ENCODE assay signal across 35 cellular contexts in the genomic region with DNA sequence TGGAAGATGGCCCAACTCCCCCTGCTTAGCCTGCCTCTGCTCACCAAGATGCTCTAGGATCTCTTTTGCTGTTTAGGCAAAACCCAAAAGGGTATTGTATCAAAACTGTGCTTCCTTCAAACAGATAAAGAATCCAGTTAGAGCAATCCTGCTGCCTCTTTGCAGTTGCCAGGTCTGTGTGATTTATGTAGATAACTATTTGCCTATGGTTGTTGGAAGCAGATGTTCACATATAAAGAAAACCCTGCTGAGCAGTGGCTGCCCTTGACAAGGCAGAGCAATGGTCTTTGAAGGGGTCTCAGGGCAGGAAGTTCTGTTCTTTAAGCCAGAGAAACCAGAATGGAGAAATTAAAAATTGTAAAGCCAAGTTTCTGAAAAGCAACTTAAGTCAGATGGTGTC.
"Had no signal": no experiment of that assay in that cellular context is flagged by ENCODE, and none has a peak within 500 bp of the region (broad histone marks: within the 10 kb centered on the region; RNA-seq: fewer than 3 reads in every experiment).

No MANE protein-coding gene starts in this region.

- H3K9me3 ChIP-seq: MG63 had no signal

- H3K4me3 ChIP-seq: MG63 had no signal

- H3K27ac ChIP-seq: KMS-11 had no signal

- DNase-seq: Karpas-422, Kasumi-1, MG63, MM.1S, MV-4-11, NCI-H1048, NCI-H1092, NCI-H1092 treated with DMSO at 0.1 percent for 48 hours, NCI-H1105, NCI-H1105 treated with DMSO at 0.1 percent for 48 hours, NCI-H1417, NCI-H1417 treated with DMSO at 0.1 percent for 48 hours, NCI-H1436, NCI-H1436 treated with DMSO at 0.1 percent for 48 hours, NCI-H146, NCI-H1694, NCI-H1694 treated with DMSO at 0.1 percent for 48 hours, NCI-H187, NCI-H187 treated with DMSO at 0.1 percent for 48 hours, NCI-H2029, NCI-H2029 treated with DMSO at 0.1 percent for 48 hours, NCI-H2081, NCI-H2081 treated with DMSO at 0.1 percent for 48 hours, NCI-H2107, NCI-H2171, NCI-H2171 treated with DMSO at 0.1 percent for 48 hours, NCI-H2227 treated with DMSO at 0.1 percent for 48 hours, NCI-H226, NCI-H345, NCI-H446, NCI-H446 treated with DMSO at 0.1 percent for 48 hours, NCI-H510A, NCI-H510A treated with DMSO at 0.1 percent for 48 hours, NCI-H524 had no signal

- H3K36me3 ChIP-seq: MG63 had no signal

- H3K27me3 ChIP-seq: MG63 had no signal
